Comparison of ENCODE assay signal across 17 cellular contexts in the genomic region with DNA sequence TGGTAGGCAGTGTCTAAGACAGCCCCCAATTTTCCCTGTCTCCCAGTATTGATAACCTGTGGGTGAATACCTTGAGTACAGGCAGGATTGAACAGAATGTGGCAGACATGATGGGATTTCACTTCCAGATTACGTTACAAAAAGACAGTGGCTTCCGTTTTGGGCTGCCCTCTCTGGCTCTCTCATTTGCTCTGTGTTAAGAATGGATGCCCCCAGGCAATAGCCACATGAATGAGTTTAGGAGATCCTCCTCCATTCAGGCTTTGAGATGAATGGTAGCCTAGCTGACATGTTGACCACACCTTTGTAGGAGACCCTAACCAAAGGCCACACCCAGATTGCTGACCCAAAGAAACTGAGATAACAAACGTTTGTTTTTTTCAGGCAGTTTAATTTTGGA. TPM values are rescaled to one million over a fixed set of nuclear protein-coding genes. Genes with fewer than 3 reads are reported as not detected.
DNase-seq lines count a peak whose midpoint lies in the region; ATAC-seq and TF ChIP-seq lines count a peak whose summit lies in the region.
"Had no signal": no experiment of that assay in that cellular context is flagged by ENCODE, and none has a peak within 500 bp of the region (broad histone marks: within the 10 kb centered on the region; RNA-seq: fewer than 3 reads in every experiment).

No MANE protein-coding gene starts in this region.

- no peak overlapping the region for H3K4me3 Mint-ChIP-seq in type B pancreatic cell
- H3K4me3 Mint-ChIP-seq: CD14-positive monocyte; CD8-positive, alpha-beta T cell had no signal

- H3K27me3 ChIP-seq in HCT116 (ENCODE audit: insufficient read depth, low read length) (no peaks in the 10 kb centered on the region), A673 (replicated peaks; ENCODE audit: insufficient read depth, low read depth, low read length, poor library complexity) (no peaks in the 10 kb centered on the region)

- peaks cover 4% of the 10 kb centered on the region for H3K4me1 Mint-ChIP-seq in type B pancreatic cell (ENCODE audit: unreplicated experiment)
- H3K4me1 Mint-ChIP-seq: CD14-positive monocyte had no signal

- no peaks in the 10 kb centered on the region for H3K27me3 Mint-ChIP-seq in type B pancreatic cell

- TF ChIP-seq RAD21 in HCT116 (IDR thresholded peaks at IDR 0.05; ENCODE audit: low read depth), result no peak

- CTCF ChIA-PET in HCT116 (lab: Charles Lee), result no interaction called here
- CTCF ChIA-PET in A673 (lab: Charles Lee), result no interaction called here

- peaks cover 4% of the 10 kb centered on the region; the same call in 1 of the 2 replicates for H3K79me2 ChIP-seq in HCT116 (ENCODE audit: insufficient read depth, low read length)

- no peak for TF ChIP-seq POLR2A in HCT116 (IDR thresholded peaks at IDR 0.05; ENCODE audit: borderline replicate concordance, extremely low read depth, insufficient read depth, insufficient read length)

- in situ Hi-C loops in SK-MEL-5 (cut with HindIII; ENCODE audit: low pct_unique_long_range_greater_than_20kb, low sequenced_read_pairs), result no loop called here

- TF ChIP-seq CTCF in HCT116 (IDR thresholded peaks at IDR 0.05 in 2 of 3, conservative IDR thresholded peaks at IDR 0.05 in 1 of 3; ENCODE audit: borderline replicate concordance in 1 of 3, insufficient read depth in 1 of 3, low read depth in 2 of 3, low read length in 2 of 3) (no peak), type B pancreatic cell (conservative IDR thresholded peaks at IDR 0.05) (no peak), A673 (conservative IDR thresholded peaks at IDR 0.05; ENCODE audit: low read depth, low read length) (no peak)

- peak overlapping the region; percentile 88 for H3K27ac Mint-ChIP-seq in type B pancreatic cell
- H3K27ac Mint-ChIP-seq: CD8-positive, alpha-beta T cell had no signal

- POLR2A ChIA-PET in HCT116 (lab: Charles Lee) (no interaction called here), A673 (lab: Charles Lee; ENCODE audit: low non-redundant PET) (no interaction called here)

- H3K4me1 ChIP-seq in HCT116 (ENCODE audit: control insufficient read depth in 1 of 2, insufficient read depth in 2 of 2, low read length in 2 of 2) (peaks cover 26 to 31% of the 10 kb centered on the region in 2 experiments), A673 (ENCODE audit: insufficient read depth, low read length, poor library complexity, severe bottlenecking) (no peaks in the 10 kb centered on the region)
- H3K4me1 ChIP-seq: Caco-2 had no signal

- DNase-seq in COLO829 (ENCODE audit: low spot score) (peak; percentile 40), HCT116 (ENCODE audit: low read depth, low spot score) (no peak), SK-MEL-5 (ENCODE audit: low read depth, low spot score) (peak; percentile 66), type B pancreatic cell (ENCODE audit: extremely low spot score, unreplicated experiment) (no peak), A673 (ENCODE audit: low spot score) (no peak), NCI-H2029 (lab: John Stamatoyannopoulos, UW) (no peak)
- DNase-seq: Caco-2; CD8-positive, alpha-beta T cell; DMS53; HCEC 1CT had no signal

- RAD21 ChIA-PET in HCT116 (lab: Charles Lee; ENCODE audit: low non-redundant PET in 1 of 2, low total read pairs in 2 of 2, uncharacterized antibody in 2 of 2, unreplicated experiment in 2 of 2), result no interaction called here

- peaks cover 37% of the 10 kb centered on the region for H3K36me3 Mint-ChIP-seq in type B pancreatic cell

- no peak overlapping the region for H3K4me3 ChIP-seq in HCT116 (replicated peaks in 1 of 2; ENCODE audit: low read depth in 1 of 2, low read length in 2 of 2)
- H3K4me3 ChIP-seq in A673 (ENCODE audit: low read depth, low read length, poor library complexity, severe bottlenecking), result no peak overlapping the region
- H3K4me3 ChIP-seq: K562 had no signal

- H4K20me1 ChIP-seq in HCT116 (ENCODE audit: insufficient read depth), result no peaks in the 10 kb centered on the region

- H3K27ac ChIP-seq in HCT116 (ENCODE audit: low read depth, low read length) (no peak overlapping the region), A673 (ENCODE audit: low read depth, low read length, poor library complexity, severe bottlenecking) (no peak overlapping the region)
- H3K27ac ChIP-seq: HL-60 had no signal

- H3K9ac ChIP-seq in HCT116 (ENCODE audit: low read length), result no peak overlapping the region

- H3K9me3 ChIP-seq in HCT116 (ENCODE audit: control insufficient read depth in 1 of 2, insufficient read depth in 1 of 2, low read depth in 1 of 2, low read length in 2 of 2), result no peaks in the 10 kb centered on the region
- no peaks in the 10 kb centered on the region for H3K9me3 ChIP-seq in A673 (ENCODE audit: low read depth, low read length, poor library complexity, severe bottlenecking)
- H3K9me3 ChIP-seq: Caco-2 had no signal

- ATAC-seq in HCT116 (no peak), HG03469 (IDR thresholded peaks at IDR 0.05; ENCODE audit: unreplicated experiment) (no peak)
- ATAC-seq: CD8-positive, alpha-beta T cell had no signal

- H3K9me3 Mint-ChIP-seq in type B pancreatic cell, result no peaks in the 10 kb centered on the region
- H3K9me3 Mint-ChIP-seq: CD8-positive, alpha-beta T cell had no signal

- no peak overlapping the region for H2AFZ ChIP-seq in HCT116 (ENCODE audit: low read depth, low read length, poor library complexity, severe bottlenecking)

- no peaks in the 10 kb centered on the region for H3K9me2 ChIP-seq in HCT116 (ENCODE audit: insufficient read depth)

- H3K36me3 ChIP-seq in HCT116 (ENCODE audit: control insufficient read depth in 1 of 2, insufficient read depth in 2 of 2, low read length in 2 of 2) (peaks cover 0 to 2% of the 10 kb centered on the region in 2 experiments; a peak in 2 of 4 replicates), A673 (ENCODE audit: insufficient read depth, low read length, poor library complexity, severe bottlenecking) (peaks cover 16% of the 10 kb centered on the region)

- BruUV-seq in HCT116 (replicated peaks; lab: Mats Ljungman, UMichigan), result no TSS peak
- no TSS peak for BruUV-seq in A673 (replicated peaks; lab: Mats Ljungman, UMichigan)

- intact Hi-C loops in HCT116 (cut with micrococcal nuclease), result no loop called here
- intact Hi-C loops in A673 (cut with micrococcal nuclease; ENCODE audit: unreplicated experiment), result no loop called here

- peak overlapping the region; percentile 65; the same call in 1 of the 2 replicates for H3K4me2 ChIP-seq in HCT116 (ENCODE audit: low read length)

TF ChIP-seq in HCT116, 20 proteins besides CTCF, POLR2A, EP300 and RAD21 (continues in another document):
- TF ChIP-seq, protein P1, sequence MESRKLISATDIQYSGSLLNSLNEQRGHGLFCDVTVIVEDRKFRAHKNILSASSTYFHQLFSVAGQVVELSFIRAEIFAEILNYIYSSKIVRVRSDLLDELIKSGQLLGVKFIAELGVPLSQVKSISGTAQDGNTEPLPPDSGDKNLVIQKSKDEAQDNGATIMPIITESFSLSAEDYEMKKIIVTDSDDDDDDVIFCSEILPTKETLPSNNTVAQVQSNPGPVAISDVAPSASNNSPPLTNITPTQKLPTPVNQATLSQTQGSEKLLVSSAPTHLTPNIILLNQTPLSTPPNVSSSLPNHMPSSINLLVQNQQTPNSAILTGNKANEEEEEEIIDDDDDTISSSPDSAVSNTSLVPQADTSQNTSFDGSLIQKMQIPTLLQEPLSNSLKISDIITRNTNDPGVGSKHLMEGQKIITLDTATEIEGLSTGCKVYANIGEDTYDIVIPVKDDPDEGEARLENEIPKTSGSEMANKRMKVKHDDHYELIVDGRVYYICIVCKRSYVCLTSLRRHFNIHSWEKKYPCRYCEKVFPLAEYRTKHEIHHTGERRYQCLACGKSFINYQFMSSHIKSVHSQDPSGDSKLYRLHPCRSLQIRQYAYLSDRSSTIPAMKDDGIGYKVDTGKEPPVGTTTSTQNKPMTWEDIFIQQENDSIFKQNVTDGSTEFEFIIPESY (IDR thresholded peaks at IDR 0.05; ENCODE audit: extremely low read depth, insufficient replicate concordance, low read length), result no peak
- TF ChIP-seq SRF (IDR thresholded peaks at IDR 0.05; ENCODE audit: low read depth), result no peak
- TF ChIP-seq TCF7L2 (IDR thresholded peaks at IDR 0.05; ENCODE audit: borderline replicate concordance, extremely low read depth, insufficient read depth, insufficient read length), result no peak
- TF ChIP-seq FOSL1 (IDR thresholded peaks at IDR 0.05; ENCODE audit: low read depth), result no peak
- no peak for TF ChIP-seq SIN3A (IDR thresholded peaks at IDR 0.05; ENCODE audit: low read depth)
- TF ChIP-seq, protein P2, sequence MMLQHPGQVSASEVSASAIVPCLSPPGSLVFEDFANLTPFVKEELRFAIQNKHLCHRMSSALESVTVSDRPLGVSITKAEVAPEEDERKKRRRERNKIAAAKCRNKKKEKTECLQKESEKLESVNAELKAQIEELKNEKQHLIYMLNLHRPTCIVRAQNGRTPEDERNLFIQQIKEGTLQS (IDR thresholded peaks at IDR 0.05), result no peak
- TF ChIP-seq POLR2AphosphoS5 (IDR thresholded peaks at IDR 0.05; ENCODE audit: low read depth, low read length), result no peak

RNA-seq across cellular contexts. Expression of a gene that starts 34.3 kb away (rescaled TPM):
- total RNA-seq in HCT116 (2021; ENCODE audit: unreplicated experiment), result 67.0 TPM
- polyA plus RNA-seq in HCT116 (2012), result 8.9 and 14.7 TPM in 2 replicates
- 10.0 and 13.3 TPM in 2 replicates for total RNA-seq in SK-MEL-5 (2014; rRNA removed; shearing (Covaris generic))
- 10.8 and 14.4 TPM in 2 replicates for polyA plus RNA-seq in SK-MEL-5 (2015; cell fraction: cytosol; rRNA removed)
- polyA plus RNA-seq in SK-MEL-5 (2015; cell fraction: nucleus; rRNA removed), result 5.4 and 7.9 TPM in 2 replicates
- 77.2 and 89.2 TPM in 2 replicates for total RNA-seq in type B pancreatic cell (ENCODE audit: low replicate concordance)
- total RNA-seq in A673 (2021), result 92.8 and 94.2 TPM in 2 replicates

RNA-seq across cellular contexts. Expression of a gene that starts 59.8 kb away (rescaled TPM):
- total RNA-seq in HCT116 (2021; ENCODE audit: unreplicated experiment) (1.2 TPM), type B pancreatic cell (ENCODE audit: low replicate concordance) (1.1 TPM in 1 of 2 replicates, not detected in the other), A673 (2021) (not detected in 2 replicates)
- 2.1 and 2.8 TPM in 2 replicates for polyA plus RNA-seq in HCT116 (2012)
- total RNA-seq in SK-MEL-5 (2014; rRNA removed; shearing (Covaris generic)), result 0.80 and 4.0 TPM in 2 replicates
- polyA plus RNA-seq in SK-MEL-5 (2015; cell fraction: cytosol; rRNA removed), result 3.5 and 4.4 TPM in 2 replicates
- polyA plus RNA-seq in SK-MEL-5 (2015; cell fraction: nucleus; rRNA removed), result 0.35 and 9.4 TPM in 2 replicates
- total RNA-seq: Caco-2; CD8-positive, alpha-beta T cell; H1 had no signal
- polyA plus RNA-seq: AG04450, BJ, H1 had no signal

Comparison
In these comparisons a context has a peak if more than half of its experiments do, and no peak if none do; other contexts are left out.
1. DNase-seq: peak in COLO829 (single experiment) and SK-MEL-5 (single experiment); none in HCT116 (single experiment), type B pancreatic cell (single experiment), A673 (single experiment) and NCI-H2029 (single experiment).